12 cellular contexts compared by ENCODE assay signal in genomic region chr2:31216734-31217133, GRCh38. TPM values are rescaled to one million over a fixed set of nuclear protein-coding genes. Genes with fewer than 3 reads are reported as not detected.
A peak's percentile ranks its signal among the peaks of the same experiment; 100 is the strongest.
DNase-seq lines count a peak whose midpoint lies in the region; ATAC-seq and TF ChIP-seq lines count a peak whose summit lies in the region.
"Had no signal": no experiment of that assay in that cellular context is flagged by ENCODE, and none has a peak within 500 bp of the region (broad histone marks: within the 10 kb centered on the region; RNA-seq: fewer than 3 reads in every experiment).

No MANE protein-coding gene starts in this region.

- H3K9me3 Mint-ChIP-seq in activated naive CD4-positive, alpha-beta T cell treated with anti-CD3 and anti-CD28 coated beads, Interleukin-2, amount 50 U/mL, for 72 hours, result no peaks in the 10 kb centered on the region
- H3K9me3 Mint-ChIP-seq in type B pancreatic cell, result no peaks in the 10 kb centered on the region
- H3K9me3 Mint-ChIP-seq: HFFc6 had no signal

- H3K27ac Mint-ChIP-seq in activated naive CD4-positive, alpha-beta T cell treated with anti-CD3 and anti-CD28 coated beads, Interleukin-2, amount 50 U/mL, for 72 hours, result no peak overlapping the region
- no peak overlapping the region for H3K27ac Mint-ChIP-seq in type B pancreatic cell
- H3K27ac Mint-ChIP-seq: HFFc6 had no signal

- no peak for TF ChIP-seq CTCF in type B pancreatic cell (conservative IDR thresholded peaks at IDR 0.05)

- intact Hi-C loops in left colon (cut with DNase I, micrococcal nuclease), result no loop called here

- H3K27me3 Mint-ChIP-seq in type B pancreatic cell, result peaks cover 51% of the 10 kb centered on the region

- H3K36me3 Mint-ChIP-seq in activated naive CD4-positive, alpha-beta T cell treated with anti-CD3 and anti-CD28 coated beads, Interleukin-2, amount 50 U/mL, for 72 hours, result no peaks in the 10 kb centered on the region
- no peaks in the 10 kb centered on the region for H3K36me3 Mint-ChIP-seq in type B pancreatic cell

- ATAC-seq in activated naive CD4-positive, alpha-beta T cell treated with anti-CD3 and anti-CD28 coated beads, Interleukin-2, amount 50 U/mL, for 72 hours, result peak; percentile 38 to 65
- ATAC-seq in HG02610 (IDR thresholded peaks at IDR 0.05; ENCODE audit: unreplicated experiment) (peak; percentile 37), HG03558 (IDR thresholded peaks at IDR 0.05; ENCODE audit: extremely low read depth, unreplicated experiment) (peak; percentile 32), left colon (no peak)

- DNase-seq in activated naive CD4-positive, alpha-beta T cell treated with anti-CD3 and anti-CD28 coated beads, Interleukin-2, amount 50 U/mL, for 72 hours (ENCODE audit: low spot score in 2 of 2), result no peak
- no peak for DNase-seq in activated naive CD4-positive, alpha-beta T cell treated with Interleukin-2 at 50 U/mL for 16 hours
- DNase-seq in type B pancreatic cell (ENCODE audit: extremely low spot score, unreplicated experiment), result peak; percentile 1
- no peak for DNase-seq in NCI-H1694 treated with DMSO at 0.1 percent for 48 hours (lab: John Stamatoyannopoulos, UW)
- no peak for DNase-seq in left colon
- no peak for DNase-seq in GF-D8 (lab: John Stamatoyannopoulos, UW)
- DNase-seq: HFFc6; NCI-H524 treated with DMSO at 0.1 percent for 48 hours; stimulated activated CD4-positive, alpha-beta T cell treated with anti-CD3 and anti-CD28 coated beads, Interleukin-4, amount 100 ng/mL, for 4 hours had no signal

- H3K4me1 Mint-ChIP-seq in type B pancreatic cell (ENCODE audit: unreplicated experiment), result peaks cover 8% of the 10 kb centered on the region

- no peak overlapping the region for H3K4me3 Mint-ChIP-seq in type B pancreatic cell
- H3K4me3 Mint-ChIP-seq: HFFc6 had no signal

RNA-seq across cellular contexts. Expression of gene CAPN14, which starts 0.6 kb away (rescaled TPM):
- total RNA-seq in activated naive CD4-positive, alpha-beta T cell treated with anti-CD3 and anti-CD28 coated beads, Interleukin-2, amount 50 U/mL, for 72 hours, result 1 to 10 TPM; 1.0 to 1.2 TPM
- total RNA-seq in type B pancreatic cell (ENCODE audit: low replicate concordance), result 0.12 and 0.39 TPM in 2 replicates
- under 1 TPM; 0.09 to 0.47 TPM for total RNA-seq in left colon
- total RNA-seq: tibial nerve had no signal

RNA-seq across cellular contexts. Expression of gene EHD3, which starts 17.2 kb away (rescaled TPM):
- 1 to 10 TPM in 1 of 2 donors, under 1 TPM in 1; 0.48 to 1.9 TPM for total RNA-seq in activated naive CD4-positive, alpha-beta T cell treated with anti-CD3 and anti-CD28 coated beads, Interleukin-2, amount 50 U/mL, for 72 hours
- 5.3 and 8.9 TPM in 2 replicates for total RNA-seq in type B pancreatic cell (ENCODE audit: low replicate concordance)
- 1 to 10 TPM; 1.2 to 1.7 TPM for total RNA-seq in left colon
